8 cellular contexts compared by ENCODE assay signal in the genomic region with DNA sequence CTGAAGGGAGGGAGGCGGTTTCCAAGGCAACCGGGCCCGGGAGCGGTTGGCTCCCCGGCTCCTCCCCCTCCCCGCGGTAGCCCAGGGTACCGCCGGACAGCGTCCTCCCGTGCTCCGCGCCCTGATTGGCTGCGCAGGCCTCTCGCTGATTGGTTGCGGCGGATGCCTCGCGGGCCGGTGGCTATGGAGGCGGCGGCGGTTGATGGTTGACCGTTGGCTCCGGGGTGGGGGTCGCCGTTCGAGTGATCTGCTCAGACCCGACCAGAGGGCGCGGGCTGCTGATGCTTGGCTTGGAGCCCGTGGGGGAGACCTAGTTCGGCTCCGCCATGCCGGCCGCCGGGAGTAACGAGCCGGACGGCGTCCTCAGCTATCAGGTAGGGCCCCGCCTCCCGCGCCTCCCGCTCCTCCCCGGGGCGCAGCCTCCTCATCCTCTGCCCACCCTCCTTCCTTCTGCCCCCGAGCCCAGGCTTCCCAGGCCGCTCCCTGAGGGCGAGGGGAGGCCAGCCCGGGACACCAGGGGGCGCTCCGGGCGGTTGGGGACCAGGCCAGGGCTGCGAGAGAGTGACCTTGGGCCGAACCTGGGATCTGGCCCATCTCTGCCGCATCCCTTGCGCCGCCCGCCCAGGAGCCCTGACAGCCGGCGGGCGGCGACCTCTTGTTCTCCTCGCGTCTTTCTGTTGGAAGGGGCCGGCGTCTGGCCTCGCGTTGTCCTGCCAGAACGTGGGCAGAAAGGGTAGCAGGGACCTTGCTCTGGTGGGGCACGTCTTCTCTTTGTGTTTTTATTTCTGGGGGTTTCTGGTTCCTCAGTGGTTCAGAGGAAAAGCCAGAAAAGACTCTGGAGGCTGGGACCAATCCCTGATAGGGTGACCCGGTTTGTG. TPM values are rescaled to one million over a fixed set of nuclear protein-coding genes. Genes with fewer than 3 reads are reported as not detected.
DNase-seq lines count a peak whose midpoint lies in the region; ATAC-seq, FAIRE-seq and TF ChIP-seq lines count a peak whose summit lies in the region.

A gene (plus strand): TSS at position 170 of the 878 bp plus-strand sequence. CDS start 157 bp downstream, at position 327.

- TF ChIP-seq POLR2A in HCT116 (IDR thresholded peaks at IDR 0.05; ENCODE audit: borderline replicate concordance, extremely low read depth, insufficient read depth, insufficient read length) (no peak), ovary (IDR thresholded peaks at IDR 0.05) (no peak)

- peaks cover 14% of the 10 kb centered on the region for H3K4me1 Mint-ChIP-seq in activated naive CD8-positive, alpha-beta T cell treated with anti-CD3 and anti-CD28 coated beads for 36 hours

- peak; percentile 71 to 84 (median 83) for TF ChIP-seq CTCF in HCT116 (IDR thresholded peaks at IDR 0.05 in 2 of 3, conservative IDR thresholded peaks at IDR 0.05 in 1 of 3; ENCODE audit: borderline replicate concordance in 1 of 3, insufficient read depth in 1 of 3, low read depth in 2 of 3, low read length in 2 of 3)
- TF ChIP-seq CTCF in cardiac muscle cell (IDR thresholded peaks at IDR 0.05; ENCODE audit: low read depth, low read length): peak; percentile 84
- peak; percentile 31 to 75 (median 45) for TF ChIP-seq CTCF in ovary (IDR thresholded peaks at IDR 0.05)

- TF ChIP-seq RAD21 in HCT116 (IDR thresholded peaks at IDR 0.05; ENCODE audit: low read depth): peak; percentile 71

- H3K9me2 ChIP-seq in HCT116 (ENCODE audit: insufficient read depth): no peaks in the 10 kb centered on the region

- no peaks in the 10 kb centered on the region for H3K27me3 Mint-ChIP-seq in activated naive CD8-positive, alpha-beta T cell treated with anti-CD3 and anti-CD28 coated beads for 36 hours

- POLR2A ChIA-PET in HCT116 (lab: Charles Lee): no interaction called here

- H4K20me1 ChIP-seq in HCT116 (ENCODE audit: insufficient read depth): no peaks in the 10 kb centered on the region

- H3K27ac Mint-ChIP-seq in activated naive CD8-positive, alpha-beta T cell treated with anti-CD3 and anti-CD28 coated beads for 36 hours: no peak within 1 kb of the TSS

- BruUV-seq in HCT116 (replicated peaks; lab: Mats Ljungman, UMichigan): no TSS peak

- H3K9ac ChIP-seq in HCT116 (ENCODE audit: low read length): no peak within 1 kb of the TSS

- H3K27me3 ChIP-seq in HCT116 (ENCODE audit: insufficient read depth, low read length) (no peaks in the 10 kb centered on the region), cardiac muscle cell (no peaks in the 10 kb centered on the region), ovary (no peaks in the 10 kb centered on the region), thymus (ENCODE audit: control insufficient read depth, insufficient read depth) (peaks cover 4% of the 10 kb centered on the region)

- H3K79me2 ChIP-seq in HCT116 (ENCODE audit: insufficient read depth, low read length): no peaks in the 10 kb centered on the region

- H3K9me3 Mint-ChIP-seq in activated naive CD8-positive, alpha-beta T cell treated with anti-CD3 and anti-CD28 coated beads for 36 hours: no peaks in the 10 kb centered on the region

- DNase-seq in HCT116 (ENCODE audit: low read depth, low spot score) (peak; percentile 57), NAMALWA (ENCODE audit: low spot score) (peak; percentile 69), SKM-1 treated with dmso at 0.1 percent for 144 hours (lab: John Stamatoyannopoulos, UW; ENCODE audit: unreplicated experiment) (peak; percentile 22), cardiac muscle cell (ENCODE audit: low read depth in 1 of 2, low spot score in 1 of 2) (peak; percentile 85 to 98), ovary (peak; percentile 93 to 97 (median 96))
- DNase-seq in activated naive CD8-positive, alpha-beta T cell treated with anti-CD3 and anti-CD28 coated beads for 36 hours: peak; percentile 86

- no peak for TF ChIP-seq EP300 in ovary (IDR thresholded peaks at IDR 0.05)

- H3K27ac ChIP-seq in HCT116 (ENCODE audit: low read depth, low read length) (no peak within 1 kb of the TSS), cardiac muscle cell (no peak within 1 kb of the TSS), ovary (peak within 1 kb of the TSS in 1 of 2 donors; percentile 34), thymus (ENCODE audit: low read depth) (no peak within 1 kb of the TSS)

- H3K36me3 ChIP-seq in HCT116 (ENCODE audit: control insufficient read depth in 1 of 2, insufficient read depth in 2 of 2, low read length in 2 of 2) (no peaks in the 10 kb centered on the region), cardiac muscle cell (no peaks in the 10 kb centered on the region), ovary (no peaks in the 10 kb centered on the region), thymus (ENCODE audit: control insufficient read depth, insufficient read depth) (no peaks in the 10 kb centered on the region)

- H3K4me3 Mint-ChIP-seq in activated naive CD8-positive, alpha-beta T cell treated with anti-CD3 and anti-CD28 coated beads for 36 hours: peak within 1 kb of the TSS; percentile 76

- WGBS in ovary, 3 donors: 1% methylated on average over 54 to 73 of the region's 73 CpGs
- 6% methylated on average over 73 of the region's 73 CpGs for WGBS in thymus

- H3K36me3 Mint-ChIP-seq in activated naive CD8-positive, alpha-beta T cell treated with anti-CD3 and anti-CD28 coated beads for 36 hours: no peaks in the 10 kb centered on the region

- ATAC-seq in HCT116: peak; percentile 94

- RAD21 ChIA-PET in HCT116 (lab: Charles Lee; ENCODE audit: low non-redundant PET in 1 of 2, low total read pairs in 2 of 2, uncharacterized antibody in 2 of 2, unreplicated experiment in 2 of 2): no interaction called here

- H2AFZ ChIP-seq in HCT116 (ENCODE audit: low read depth, low read length, poor library complexity, severe bottlenecking): peak within 1 kb of the TSS; percentile 95

- peak; percentile 49 for FAIRE-seq in G401.6 (lab: Jason Lieb, UNC)

- H3K4me1 ChIP-seq in HCT116 (ENCODE audit: control insufficient read depth in 1 of 2, insufficient read depth in 2 of 2, low read length in 2 of 2): peaks cover 7 to 9% of the 10 kb centered on the region in 2 experiments; a peak in 2 of 4 replicates
- H3K4me1 ChIP-seq in cardiac muscle cell (ENCODE audit: low read depth): peaks cover 5% of the 10 kb centered on the region
- H3K4me1 ChIP-seq in ovary (ENCODE audit: insufficient read depth): no peaks in the 10 kb centered on the region
- peaks cover 20% of the 10 kb centered on the region for H3K4me1 ChIP-seq in thymus (ENCODE audit: control insufficient read depth, insufficient read depth, low read length)

- CTCF ChIA-PET in HCT116 (lab: Charles Lee): interaction anchor here (1.2 to 5.5 kb wide), 2 partner anchors 107 to 399 kb away, joined by 6 to 54 read pairs; no protein-coding TSS in a partner anchor

- intact Hi-C loops in HCT116 (cut with micrococcal nuclease): loop anchor here (1.0 kb wide), 1 partner anchor 107 kb away; no protein-coding TSS in a partner anchor
- intact Hi-C loops in ovary (cut with DNase I): loop anchor here in 1 of 4 donors (5.0 kb wide), 1 partner anchor 107 kb away; no protein-coding TSS in a partner anchor

- H3K4me3 ChIP-seq in HCT116 (replicated peaks in 1 of 2; ENCODE audit: low read depth in 1 of 2, low read length in 2 of 2): peak within 1 kb of the TSS; percentile 37 to 51
- peak within 1 kb of the TSS; percentile 58 for H3K4me3 ChIP-seq in cardiac muscle cell
- H3K4me3 ChIP-seq in ovary: peak within 1 kb of the TSS; percentile 44
- peak within 1 kb of the TSS; percentile 63 for H3K4me3 ChIP-seq in thymus (ENCODE audit: low read length)

- H3K9me3 ChIP-seq in HCT116 (ENCODE audit: control insufficient read depth in 1 of 2, insufficient read depth in 1 of 2, low read depth in 1 of 2, low read length in 2 of 2): no peaks in the 10 kb centered on the region
- H3K9me3 ChIP-seq in cardiac muscle cell (ENCODE audit: low read depth): no peaks in the 10 kb centered on the region
- no peaks in the 10 kb centered on the region for H3K9me3 ChIP-seq in ovary
- no peaks in the 10 kb centered on the region for H3K9me3 ChIP-seq in thymus (ENCODE audit: control insufficient read depth)

- H3K4me2 ChIP-seq in HCT116 (ENCODE audit: low read length): peak within 1 kb of the TSS; percentile 67

TF ChIP-seq in HCT116, 20 proteins besides CTCF, POLR2A, EP300 and RAD21:
- TF ChIP-seq CBX3 (IDR thresholded peaks at IDR 0.05; ENCODE audit: low read depth) (0 out of 2 replicates have a peak, but pooled peaks have one; percentile 13), FOSL1 (IDR thresholded peaks at IDR 0.05; ENCODE audit: low read depth) (no peak), SP1 (IDR thresholded peaks at IDR 0.05; ENCODE audit: low read depth) (peak; percentile 54; the same call in 1 of the 2 replicates)
TF ChIP-seq in HCT116: peak in this region for 2.

RNA-seq across cellular contexts. Expression of the gene that starts here (rescaled TPM):
- 1.4 TPM for total RNA-seq in HCT116 (2021; ENCODE audit: unreplicated experiment)
- polyA plus RNA-seq in HCT116 (2012): 0.40 and 0.75 TPM in 2 replicates
- 1 to 10 TPM; 1.3 to 2.1 TPM for total RNA-seq in activated naive CD8-positive, alpha-beta T cell treated with anti-CD3 and anti-CD28 coated beads for 36 hours
- total RNA-seq in cardiac muscle cell: 3.5 and 4.9 TPM in 2 replicates
- polyA plus RNA-seq in cardiac muscle cell: 1.9 and 9.8 TPM in 2 replicates
- 10 to 100 TPM in 4 of 7 donors, 1 to 10 TPM in 3; 4.7 to 18.5 (median 10.6) TPM for total RNA-seq in ovary
- polyA plus RNA-seq in ovary: 1 to 10 TPM; 1.5 to 4.7 TPM
- polyA plus RNA-seq in thymus: 1.2 TPM

Comparison
In these comparisons a context has a peak if more than half of its experiments do, and no peak if none do; other contexts are left out.
1. DNase-seq: peak in every context shown above with its lines; median percentile 96 in ovary; 92 in cardiac muscle cell; 86 in activated naive CD8-positive, alpha-beta T cell treated with anti-CD3 and anti-CD28 coated beads for 36 hours; 69 in NAMALWA; 57 in HCT116; 22 in SKM-1 treated with dmso at 0.1 percent for 144 hours.